8 cellular contexts compared by ENCODE assay signal in genomic region chr17:81034779-81035388, GRCh38. TPM values are rescaled to one million over a fixed set of nuclear protein-coding genes. Genes with fewer than 3 reads are reported as not detected.
DNase-seq lines count a peak whose midpoint lies in the region; ATAC-seq and TF ChIP-seq lines count a peak whose summit lies in the region.

Gene BAIAP2, plus strand, starts transcription at chr17:81035151. Its CDS starts 104 bp downstream, at chr17:81035255.

- H3K27me3 Mint-ChIP-seq in CD4-positive, alpha-beta memory T cell = peaks cover 0 to 13% of the 10 kb centered on the region in 2 donors

- H3K79me2 ChIP-seq in OCI-LY7 (ENCODE audit: insufficient read depth, low read depth, low read length) = no peaks in the 10 kb centered on the region

- peaks cover 20% of the 10 kb centered on the region for H3K4me1 ChIP-seq in CD4-positive, alpha-beta memory T cell (ENCODE audit: insufficient read depth, low read length)
- H3K4me1 ChIP-seq in OCI-LY7 (ENCODE audit: insufficient read depth, low read length, poor library complexity, severe bottlenecking) = peaks cover 5% of the 10 kb centered on the region
- H3K4me1 ChIP-seq in mucosa of descending colon (ENCODE audit: low read depth) = peaks cover 14% of the 10 kb centered on the region

- H4K20me1 ChIP-seq in OCI-LY7 (ENCODE audit: insufficient read depth, low read length) = 0 out of 2 replicates have a peak, but pooled peaks cover 4% of the 10 kb centered on the region

- peak within 1 kb of the TSS; percentile 88 to 95 (median 92) for H3K4me3 Mint-ChIP-seq in CD4-positive, alpha-beta memory T cell

- BruUV-seq in OCI-LY7 (replicated peaks; lab: Mats Ljungman, UMichigan) = no TSS peak

- H3K27me3 ChIP-seq in CD4-positive, alpha-beta memory T cell (ENCODE audit: insufficient read depth, low read length) = no peaks in the 10 kb centered on the region

- H3K36me3 ChIP-seq in CD4-positive, alpha-beta memory T cell (ENCODE audit: insufficient read depth, low read length) = no peaks in the 10 kb centered on the region
- no peaks in the 10 kb centered on the region for H3K36me3 ChIP-seq in OCI-LY7 (ENCODE audit: insufficient read depth, low read length)
- no peaks in the 10 kb centered on the region for H3K36me3 ChIP-seq in mucosa of descending colon (ENCODE audit: low read depth)

- peak within 1 kb of the TSS; percentile 74 for H3K4me2 ChIP-seq in OCI-LY7 (ENCODE audit: low read length)

- H3K9me3 ChIP-seq in CD4-positive, alpha-beta memory T cell (ENCODE audit: control insufficient read depth in 1 of 2, low read length in 2 of 2) = no peaks in the 10 kb centered on the region
- H3K9me3 ChIP-seq in OCI-LY7 (ENCODE audit: low read length) (no peaks in the 10 kb centered on the region), mucosa of descending colon (no peaks in the 10 kb centered on the region)

- peaks cover 8 to 30% (median 14%) of the 10 kb centered on the region in 4 donors for H3K4me1 Mint-ChIP-seq in CD4-positive, alpha-beta memory T cell

- H3K27ac ChIP-seq in CD4-positive, alpha-beta memory T cell (ENCODE audit: low read depth, low read length) = no peak within 1 kb of the TSS
- H3K27ac ChIP-seq in OCI-LY7 (ENCODE audit: low read depth, low read length, poor library complexity, severe bottlenecking) = no peak within 1 kb of the TSS
- H3K27ac ChIP-seq in epithelial cell of prostate = peak within 1 kb of the TSS; percentile 45

- peak; percentile 57 for ATAC-seq in GM19467 (IDR thresholded peaks at IDR 0.05; ENCODE audit: unreplicated experiment)
- peak; percentile 84 for ATAC-seq in mucosa of descending colon

- POLR2A ChIA-PET in CD4-positive, alpha-beta memory T cell (lab: Charles Lee; ENCODE audit: partially characterized antibody) = interaction anchor here (0.6 to 5.3 kb wide), 5 partner anchors 11 to 580 kb away, joined by 3 to 29 read pairs (median 4); partner anchors contain the start of genes NDUFAF8 and TEPSIN
- POLR2A ChIA-PET in OCI-LY7 (lab: Charles Lee) = no interaction called here

- CTCF ChIA-PET in CD4-positive, alpha-beta memory T cell (lab: Charles Lee; ENCODE audit: partially characterized antibody) = no interaction called here
- CTCF ChIA-PET in OCI-LY7 (lab: Charles Lee; ENCODE audit: unreplicated experiment) = interaction anchor here (0.5 kb wide), 1 partner anchor 11 kb away, joined by 3 read pairs; no protein-coding TSS in a partner anchor

- H2AFZ ChIP-seq in OCI-LY7 (ENCODE audit: low read length) = no peak within 1 kb of the TSS

- peak; percentile 51 for TF ChIP-seq CTCF in OCI-LY7 (conservative IDR thresholded peaks at IDR 0.05; ENCODE audit: low read length)
- no peak for TF ChIP-seq CTCF in mucosa of descending colon (IDR thresholded peaks at IDR 0.05)

- H3K4me3 ChIP-seq in CD4-positive, alpha-beta memory T cell (ENCODE audit: low read length in 2 of 2) = peak within 1 kb of the TSS in 1 of 2 donors; percentile 49
- peak within 1 kb of the TSS; percentile 72 for H3K4me3 ChIP-seq in OCI-LY7 (ENCODE audit: low read depth, low read length, poor library complexity, severe bottlenecking)
- peak within 1 kb of the TSS; percentile 25 for H3K4me3 ChIP-seq in mucosa of descending colon

- intact Hi-C loops in CD4-positive, alpha-beta memory T cell (cut with micrococcal nuclease) = loop anchor here (1.0 kb wide), 4 partner anchors 12 to 620 kb away; partner anchors contain the start of gene ENDOV
- intact Hi-C loops in OCI-LY7 (cut with micrococcal nuclease; ENCODE audit: unreplicated experiment) = no loop called here
- intact Hi-C loops in mucosa of descending colon (cut with DNase I, micrococcal nuclease) = no loop called here

- H3K27ac Mint-ChIP-seq in CD4-positive, alpha-beta memory T cell = peak within 1 kb of the TSS; percentile 86 to 93 (median 89)

- peak; percentile 93 for DNase-seq in CD4-positive, alpha-beta memory T cell
- DNase-seq in HuH-7 (ENCODE audit: low spot score) (peak; percentile 100), OCI-LY7 (ENCODE audit: low spot score) (peak; percentile 96), activated T-cell treated with anti-CD3 and anti-CD28 coated beads for 48 hours (ENCODE audit: low read depth) (peak; percentile 95), epithelial cell of prostate (ENCODE audit: low read depth, low spot score) (no peak), mucosa of descending colon (peak; percentile 96 to 98 (median 98))
- peak; percentile 97 to 99 for DNase-seq in stimulated activated CD8-positive, alpha-beta memory T cell treated with anti-CD3 and anti-CD28 coated beads, Interleukin-2, amount 100 ng/mL, for 1 hour (ENCODE audit: low read depth in 2 of 2)

- peaks cover 0 to 1% of the 10 kb centered on the region in 2 donors for H3K36me3 Mint-ChIP-seq in CD4-positive, alpha-beta memory T cell

- no peaks in the 10 kb centered on the region for H3K9me3 Mint-ChIP-seq in CD4-positive, alpha-beta memory T cell

- no peaks in the 10 kb centered on the region for H3K9me2 ChIP-seq in OCI-LY7 (ENCODE audit: insufficient read depth, low read length)

RNA-seq across cellular contexts. Expression of gene BAIAP2, which starts in this region (rescaled TPM):
- total RNA-seq in CD4-positive, alpha-beta memory T cell = 1 to 10 TPM; 5.4 to 7.2 TPM
- 1 to 10 TPM; 2.1 to 5.6 TPM for polyA plus RNA-seq in CD4-positive, alpha-beta memory T cell
- total RNA-seq in OCI-LY7 (2014; rRNA removed; shearing (Covaris generic)) = 1.3 and 2.1 TPM in 2 replicates
- total RNA-seq in OCI-LY7 (2022) (2.1 and 2.3 TPM in 2 replicates), mucosa of descending colon (10 to 100 TPM; 11.6 to 76.7 (median 19.4) TPM)
